Comparison of ENCODE assay signal across 18 cellular contexts in the genomic region with DNA sequence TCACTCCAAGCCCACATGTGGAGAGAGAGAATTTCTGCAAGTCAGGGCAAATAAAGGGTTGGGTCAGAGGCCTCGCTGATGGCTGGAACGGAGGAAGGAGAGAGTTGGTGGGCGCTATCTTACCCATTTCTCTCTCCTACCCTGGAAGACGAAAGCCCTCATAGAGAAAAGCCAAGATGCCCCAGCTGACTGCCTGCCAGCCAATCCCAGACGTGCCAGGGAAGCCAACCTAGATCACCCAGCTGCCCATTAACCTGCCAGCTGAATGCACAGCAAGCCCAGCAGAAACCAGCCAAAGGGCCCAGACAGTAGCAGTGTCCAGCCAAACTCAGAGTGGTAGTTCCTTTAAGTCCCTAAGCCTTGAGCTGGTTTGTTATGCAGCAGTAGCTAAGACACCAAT.
"Had no signal": no experiment of that assay in that cellular context is flagged by ENCODE, and none has a peak within 500 bp of the region (broad histone marks: within the 10 kb centered on the region; RNA-seq: fewer than 3 reads in every experiment).

No MANE protein-coding gene starts in this region.

- H3K9me3 ChIP-seq: heart left ventricle, thoracic aorta, transverse colon had no signal

- H3K27ac Mint-ChIP-seq: mesothelial cell of epicardium; nephron; stimulated activated naive B cell treated with anti-CD40 and anti-IgM and Interleukin-4, amounts not matched to agents 10 μg/mL and 1 μg/mL and 100 μg/mL, for 72 hours had no signal

- H3K9me3 Mint-ChIP-seq: mesothelial cell of epicardium; stimulated activated naive CD8-positive, alpha-beta T cell treated with anti-CD3 and anti-CD28 coated beads, Interleukin-15, amount 100 ng/mL, for 72 hours had no signal

- H3K27me3 ChIP-seq: spleen, transverse colon had no signal

- H3K36me3 ChIP-seq: heart left ventricle, spleen, thoracic aorta, transverse colon had no signal

- H3K27ac ChIP-seq: heart left ventricle, spleen, thoracic aorta, transverse colon had no signal

- H3K4me1 ChIP-seq: heart left ventricle, spleen, transverse colon had no signal

- H3K4me1 Mint-ChIP-seq: nephron; stimulated activated naive B cell treated with anti-CD40 and anti-IgM and Interleukin-4, amounts not matched to agents 10 μg/mL and 1 μg/mL and 100 μg/mL, for 72 hours; stimulated activated naive CD8-positive, alpha-beta T cell treated with anti-CD3 and anti-CD28 coated beads, Interleukin-15, amount 100 ng/mL, for 72 hours had no signal

- ATAC-seq: heart left ventricle; sciatic nerve; stimulated activated naive B cell treated with anti-CD40 and anti-IgM and Interleukin-4, amounts not matched to agents 10 μg/mL and 1 μg/mL and 100 μg/mL, for 72 hours; stimulated activated naive CD8-positive, alpha-beta T cell treated with anti-CD3 and anti-CD28 coated beads, Interleukin-15, amount 100 ng/mL, for 72 hours had no signal

- H3K36me3 Mint-ChIP-seq: mesothelial cell of epicardium; stimulated activated naive B cell treated with anti-CD40 and anti-IgM and Interleukin-4, amounts not matched to agents 10 μg/mL and 1 μg/mL and 100 μg/mL, for 72 hours had no signal

- H3K4me3 ChIP-seq: heart left ventricle, spleen, thoracic aorta, transverse colon had no signal

- H3K4me3 Mint-ChIP-seq: mesothelial cell of epicardium; nephron; stimulated activated naive B cell treated with anti-CD40 and anti-IgM and Interleukin-4, amounts not matched to agents 10 μg/mL and 1 μg/mL and 100 μg/mL, for 72 hours; stimulated activated naive CD8-positive, alpha-beta T cell treated with anti-CD3 and anti-CD28 coated beads, Interleukin-15, amount 100 ng/mL, for 72 hours had no signal

- DNase-seq: cerebellar nuclear complex; dermis blood vessel endothelial cell; effector CD4-positive, alpha-beta T cell; heart left ventricle; hippocampal formation; kidney glomerular epithelial cell; mammary epithelial cell; spleen; stimulated activated CD4-positive, alpha-beta T cell treated with anti-CD3 and anti-CD28 coated beads, Interleukin-15, amount 100 ng/mL, for 24 hours; stimulated activated CD4-positive, alpha-beta T cell treated with anti-CD3 and anti-CD28 coated beads, Interleukin-1b, Interleukin-23, amount 100 ng/mL, for 48 hours; stimulated activated CD4-positive, alpha-beta T cell treated with anti-CD3 and anti-CD28 coated beads, Interleukin-4, amount 100 ng/mL, for 4 hours; stimulated activated naive B cell treated with anti-CD40 and anti-IgM and Interleukin-4, amounts not matched to agents 10 μg/mL and 1 μg/mL and 100 μg/mL, for 72 hours; stimulated activated naive CD8-positive, alpha-beta T cell treated with anti-CD3 and anti-CD28 coated beads, Interleukin-15, amount 100 ng/mL, for 72 hours; transverse colon had no signal

- H3K27me3 Mint-ChIP-seq: stimulated activated naive B cell treated with anti-CD40 and anti-IgM and Interleukin-4, amounts not matched to agents 10 μg/mL and 1 μg/mL and 100 μg/mL, for 72 hours; stimulated activated naive CD8-positive, alpha-beta T cell treated with anti-CD3 and anti-CD28 coated beads, Interleukin-15, amount 100 ng/mL, for 72 hours had no signal
